15 cellular contexts compared by ENCODE assay signal in genomic region chr5:43036409-43036808, GRCh38. TPM values are rescaled to one million over a fixed set of nuclear protein-coding genes. Genes with fewer than 3 reads are reported as not detected.
DNase-seq lines count a peak whose midpoint lies in the region; ATAC-seq and TF ChIP-seq lines count a peak whose summit lies in the region.
"Had no signal": no experiment of that assay in that cellular context is flagged by ENCODE, and none has a peak within 500 bp of the region (broad histone marks: within the 10 kb centered on the region; RNA-seq: fewer than 3 reads in every experiment).

No MANE protein-coding gene starts in this region.

- no peak for TF ChIP-seq POLR2A in Peyer's patch (IDR thresholded peaks at IDR 0.05)

- peak overlapping the region in 3 of 4 donors; percentile 81 to 96 (median 94) for H3K27ac ChIP-seq in Peyer's patch
- H3K27ac ChIP-seq in skeletal muscle tissue (ENCODE audit: low read depth, low read length), result peak overlapping the region; percentile 76

- H3K36me3 ChIP-seq in Peyer's patch (no peaks in the 10 kb centered on the region), skeletal muscle tissue (ENCODE audit: control insufficient read depth in 3 of 3, insufficient read depth in 3 of 3, low read length in 3 of 3) (no peaks in the 10 kb centered on the region)
- H3K36me3 ChIP-seq: transverse colon had no signal

- TF ChIP-seq CTCF in Peyer's patch (IDR thresholded peaks at IDR 0.05) (no peak), GM10266 (IDR thresholded peaks at IDR 0.05; ENCODE audit: control insufficient read depth, insufficient read depth, low read depth, missing control alignments) (no peak)

- no peak for DNase-seq in activated T-cell treated with anti-CD3 and anti-CD28 coated beads, Interleukin-2, amount 50 U/mL, for 24 hours
- DNase-seq in activated T-cell treated with anti-CD3 and anti-CD28 coated beads for 4 hours (no peak), Peyer's patch (no peak), GF-D8 (lab: John Stamatoyannopoulos, UW) (no peak), GM10266 (ENCODE audit: extremely low spot score) (no peak)
- no peak for DNase-seq in central memory CD8-positive, alpha-beta T cell (ENCODE audit: low spot score in 2 of 2)
- DNase-seq: activated CD4-positive, CD25-positive, alpha-beta regulatory T cell treated with anti-CD3 and anti-CD28 coated beads, Interleukin-2, amount 50 U/mL, for 72 hours; cortex of kidney; DMS 273 treated with DMSO at 0.1 percent for 48 hours; NCI-H1092 treated with DMSO at 0.1 percent for 48 hours; NCI-H446 had no signal

- H3K4me3 Mint-ChIP-seq in activated T-cell treated with anti-CD3 and anti-CD28 coated beads, Interleukin-2, amount 50 U/mL, for 24 hours, result peak overlapping the region; percentile 88
- peak overlapping the region; percentile 90 for H3K4me3 Mint-ChIP-seq in central memory CD8-positive, alpha-beta T cell

- H3K4me1 ChIP-seq in Peyer's patch, result peaks cover 0 to 8% (median 0%) of the 10 kb centered on the region in 4 donors
- peaks cover 12 to 24% (median 19%) of the 10 kb centered on the region in 3 donors for H3K4me1 ChIP-seq in skeletal muscle tissue (ENCODE audit: control insufficient read depth in 3 of 3, insufficient read depth in 3 of 3, low read length in 3 of 3)

- no peaks in the 10 kb centered on the region for H3K27me3 Mint-ChIP-seq in activated T-cell treated with anti-CD3 and anti-CD28 coated beads, Interleukin-2, amount 50 U/mL, for 24 hours
- H3K27me3 Mint-ChIP-seq in central memory CD8-positive, alpha-beta T cell, result no peaks in the 10 kb centered on the region

- H3K9ac ChIP-seq in skeletal muscle tissue (ENCODE audit: low read depth in 1 of 3, low read length in 3 of 3), result peak overlapping the region in 1 of 3 donors; percentile 85

- peaks cover 54% of the 10 kb centered on the region for H3K4me1 Mint-ChIP-seq in activated T-cell treated with anti-CD3 and anti-CD28 coated beads, Interleukin-2, amount 50 U/mL, for 24 hours (ENCODE audit: low read depth)
- peaks cover 47% of the 10 kb centered on the region for H3K4me1 Mint-ChIP-seq in central memory CD8-positive, alpha-beta T cell

- ATAC-seq in central memory CD8-positive, alpha-beta T cell (replicated peaks; ENCODE audit: extremely low read depth, poor library complexity, severe bottlenecking), result no peak
- ATAC-seq in HG02759 (IDR thresholded peaks at IDR 0.05; ENCODE audit: unreplicated experiment), result no peak
- ATAC-seq: HepG2 had no signal

- H3K36me3 Mint-ChIP-seq in activated T-cell treated with anti-CD3 and anti-CD28 coated beads, Interleukin-2, amount 50 U/mL, for 24 hours (ENCODE audit: low read depth), result peaks cover 9% of the 10 kb centered on the region
- H3K36me3 Mint-ChIP-seq in central memory CD8-positive, alpha-beta T cell (ENCODE audit: insufficient read depth), result peaks cover 31% of the 10 kb centered on the region

- no peaks in the 10 kb centered on the region for H3K9me3 ChIP-seq in Peyer's patch
- H3K9me3 ChIP-seq in skeletal muscle tissue (ENCODE audit: control insufficient read depth in 3 of 3, low read length in 3 of 3), result no peaks in the 10 kb centered on the region
- H3K9me3 ChIP-seq: transverse colon had no signal

- H3K9me3 Mint-ChIP-seq in activated T-cell treated with anti-CD3 and anti-CD28 coated beads, Interleukin-2, amount 50 U/mL, for 24 hours, result no peaks in the 10 kb centered on the region
- H3K9me3 Mint-ChIP-seq in central memory CD8-positive, alpha-beta T cell, result no peaks in the 10 kb centered on the region

- H3K27me3 ChIP-seq in Peyer's patch (no peaks in the 10 kb centered on the region), skeletal muscle tissue (ENCODE audit: control insufficient read depth in 3 of 3, insufficient read depth in 3 of 3, low read length in 3 of 3) (no peaks in the 10 kb centered on the region)

- peak overlapping the region; percentile 94 for H3K27ac Mint-ChIP-seq in activated T-cell treated with anti-CD3 and anti-CD28 coated beads, Interleukin-2, amount 50 U/mL, for 24 hours
- peak overlapping the region; percentile 96 for H3K27ac Mint-ChIP-seq in central memory CD8-positive, alpha-beta T cell (ENCODE audit: low read depth)

- H3K4me3 ChIP-seq in Peyer's patch (no peak overlapping the region), skeletal muscle tissue (ENCODE audit: low read length in 3 of 3) (peak overlapping the region in 1 of 3 donors; percentile 71)

RNA-seq across cellular contexts. Expression of gene ANXA2R, which starts 3.7 kb away (rescaled TPM):
- total RNA-seq in Peyer's patch, result 10 to 100 TPM in 1 of 4 donors, 1 to 10 TPM in 3; 3.9 to 18.2 (median 5.8) TPM
- total RNA-seq in skeletal muscle tissue, result 1.6 TPM
